Comparison of ENCODE assay signal across 20 cellular contexts in genomic region chr12:15722951-15723350, GRCh38.
A peak's percentile ranks its signal among the peaks of the same experiment; 100 is the strongest.
DNase-seq lines count a peak whose midpoint lies in the region; ATAC-seq and TF ChIP-seq lines count a peak whose summit lies in the region.
"Had no signal": no experiment of that assay in that cellular context is flagged by ENCODE, and none has a peak within 500 bp of the region (broad histone marks: within the 10 kb centered on the region; RNA-seq: fewer than 3 reads in every experiment).

No MANE protein-coding gene starts in this region.

- H3K23ac ChIP-seq in mesendoderm (ENCODE audit: low read length) = no peak overlapping the region

- H3K4me1 Mint-ChIP-seq in MCF 10A (ENCODE audit: insufficient read depth, unreplicated experiment) = peaks cover 51% of the 10 kb centered on the region
- H3K4me1 Mint-ChIP-seq: CD8-positive, alpha-beta memory T cell had no signal

- H3K4me1 ChIP-seq in mammary epithelial cell (ENCODE audit: insufficient read depth, low read length) (peaks cover 6% of the 10 kb centered on the region), mesendoderm (ENCODE audit: control insufficient read depth, low read depth, low read length) (no peaks in the 10 kb centered on the region), uterus (peaks cover 2 to 22% of the 10 kb centered on the region in 2 donors), sigmoid colon (peaks cover 0 to 76% (median 62%) of the 10 kb centered on the region in 4 donors)
- H3K4me1 ChIP-seq: BE2C had no signal

- in situ Hi-C loops in mammary epithelial cell (cut with MboI; ENCODE audit: low sequenced_read_pairs in 2 of 2) = no loop called here

- no peaks in the 10 kb centered on the region for H3K27me3 Mint-ChIP-seq in MCF 10A (ENCODE audit: insufficient read depth, unreplicated experiment)
- H3K27me3 Mint-ChIP-seq: CD4-positive, alpha-beta T cell had no signal

- no peak overlapping the region for H4K8ac ChIP-seq in mesendoderm (ENCODE audit: low read depth, low read length)

- no peak overlapping the region for H2BK120ac ChIP-seq in mesendoderm (ENCODE audit: low read depth, low read length)

- POLR2A ChIA-PET in MCF 10A (lab: Yijun Ruan, JAX) = interaction anchor here (0.9 to 1.0 kb wide), 2 partner anchors 11 to 48 kb away, joined by 3 read pairs; no protein-coding TSS in a partner anchor

- H3K4me2 ChIP-seq in mammary epithelial cell (ENCODE audit: insufficient read depth, low read depth, low read length) = no peak overlapping the region
- H3K4me2 ChIP-seq in mesendoderm (ENCODE audit: low read length) = no peak overlapping the region

- H3K27ac Mint-ChIP-seq in MCF 10A (ENCODE audit: low read depth, unreplicated experiment) = peak overlapping the region; percentile 80
- H3K27ac Mint-ChIP-seq: CD14-positive monocyte; CD4-positive, alpha-beta T cell; CD8-positive, alpha-beta memory T cell had no signal

- H3K9me3 Mint-ChIP-seq in MCF 10A (ENCODE audit: unreplicated experiment) = no peaks in the 10 kb centered on the region
- H3K9me3 Mint-ChIP-seq: CD14-positive monocyte; CD4-positive, alpha-beta T cell; CD8-positive, alpha-beta memory T cell had no signal

- H2BK15ac ChIP-seq in mesendoderm (replicated peaks; ENCODE audit: low read depth) = no peak overlapping the region

- no peaks in the 10 kb centered on the region for H3K79me1 ChIP-seq in mesendoderm (ENCODE audit: low read length)

- H3K4me3 Mint-ChIP-seq in MCF 10A (ENCODE audit: unreplicated experiment) = no peak overlapping the region
- H3K4me3 Mint-ChIP-seq: CD14-positive monocyte; CD4-positive, alpha-beta T cell; CD8-positive, alpha-beta memory T cell had no signal

- H3K36me3 ChIP-seq in mammary epithelial cell (ENCODE audit: insufficient read depth, low read length) = no peaks in the 10 kb centered on the region
- H3K36me3 ChIP-seq in mesendoderm (ENCODE audit: control insufficient read depth, insufficient read depth, low read length) = no peaks in the 10 kb centered on the region
- no peaks in the 10 kb centered on the region for H3K36me3 ChIP-seq in uterus
- no peaks in the 10 kb centered on the region for H3K36me3 ChIP-seq in sigmoid colon
- H3K36me3 ChIP-seq: BE2C; BLaER1 treated with 17β-estradiol and CSF1 and Interleukin-3, amounts not matched to agents 10 nM and 100 nM had no signal

- H3K27me3 ChIP-seq in mammary epithelial cell (ENCODE audit: insufficient read depth, low read length) (no peaks in the 10 kb centered on the region), mesendoderm (ENCODE audit: insufficient read depth, low read length, poor library complexity) (no peaks in the 10 kb centered on the region), uterus (no peaks in the 10 kb centered on the region), sigmoid colon (no peaks in the 10 kb centered on the region)
- H3K27me3 ChIP-seq: BLaER1 treated with 17β-estradiol and CSF1 and Interleukin-3, amounts not matched to agents 10 nM and 100 nM had no signal

- TF ChIP-seq POLR2A in uterus (IDR thresholded peaks at IDR 0.05) (no peak), sigmoid colon (IDR thresholded peaks at IDR 0.05) (no peak)

- H3K27ac ChIP-seq in mammary epithelial cell (ENCODE audit: insufficient read depth, low read depth, low read length) (no peak overlapping the region), mesendoderm (ENCODE audit: low read depth, low read length) (no peak overlapping the region), uterus (peak overlapping the region; percentile 20 to 65), sigmoid colon (no peak overlapping the region)
- H3K27ac ChIP-seq: 22Rv1, GM23248 had no signal

- H3K36me3 Mint-ChIP-seq in MCF 10A (ENCODE audit: insufficient read depth, unreplicated experiment) = no peaks in the 10 kb centered on the region
- H3K36me3 Mint-ChIP-seq: CD14-positive monocyte; CD8-positive, alpha-beta memory T cell had no signal

- H3K79me2 ChIP-seq in mammary epithelial cell (ENCODE audit: insufficient read depth, low read length) = peaks cover 36% of the 10 kb centered on the region
- no peaks in the 10 kb centered on the region for H3K79me2 ChIP-seq in mesendoderm (ENCODE audit: control insufficient read depth, insufficient read depth, low read length)

- BruUV-seq in MCF 10A (replicated peaks; lab: Mats Ljungman, UMichigan) (no TSS peak), mammary epithelial cell (replicated peaks; lab: Mats Ljungman, UMichigan) (no TSS peak)

- CTCF ChIA-PET in MCF 10A (lab: Yijun Ruan, JAX) = interaction anchor here (1.0 kb wide), 1 partner anchor 10 kb away, joined by 3 read pairs; no protein-coding TSS in a partner anchor
- CTCF ChIA-PET in mammary epithelial cell (lab: Charles Lee; ENCODE audit: low non-redundant PET) = no interaction called here

- H2BK5ac ChIP-seq in mesendoderm (ENCODE audit: low read length) = no peak overlapping the region

- H3K9ac ChIP-seq in mammary epithelial cell (ENCODE audit: insufficient read depth, low read length) = no peak overlapping the region
- no peak overlapping the region for H3K9ac ChIP-seq in mesendoderm (ENCODE audit: low read length)
- H3K9ac ChIP-seq: BLaER1 treated with 17β-estradiol and CSF1 and Interleukin-3, amounts not matched to agents 10 nM and 100 nM; GM23248 had no signal

- H3K56ac ChIP-seq in mesendoderm (ENCODE audit: low read length) = no peak overlapping the region

- H2AFZ ChIP-seq in mammary epithelial cell (ENCODE audit: low read depth, low read length) = no peak overlapping the region
- H2AFZ ChIP-seq: GM23248 had no signal

- peak overlapping the region; percentile 16 for H3K4ac ChIP-seq in mesendoderm (ENCODE audit: low read depth, low read length)

- intact Hi-C loops in MCF 10A (cut with micrococcal nuclease) (no loop called here), mammary epithelial cell (cut with micrococcal nuclease) (no loop called here), uterus (cut with DNase I; ENCODE audit: low total_unique reads) (no loop called here), sigmoid colon (cut with DNase I) (no loop called here)

- no peak for ATAC-seq in GM18511 (IDR thresholded peaks at IDR 0.05; ENCODE audit: unreplicated experiment)

- DNase-seq in MCF 10A (ENCODE audit: unreplicated experiment) (no peak), mammary epithelial cell (no peak), mesendoderm (no peak), uterus (no peak), sigmoid colon (no peak)
- DNase-seq: ACHN; AML-193; BE2C; CD4-positive, alpha-beta T cell; CD8-positive, alpha-beta memory T cell; DMS 273 treated with DMSO at 0.1 percent for 48 hours; DMS79 treated with DMSO at 0.1 percent for 48 hours; GF-D8; GM23248; H7; HCEC 1CT had no signal

- no peak overlapping the region for H2AK5ac ChIP-seq in mesendoderm (ENCODE audit: low read length)

- 100% methylated on average over 1 of the region's 1 CpG for WGBS in mammary epithelial cell (ENCODE audit: low coverage, missing lambda C conversion rate)
- WGBS in mesendoderm (ENCODE audit: extremely low coverage, insufficient coverage, low lambda C conversion rate) = no CpG with 5 or more reads among the region's 1 CpG
- 93 to 96% methylated on average over 1 of the region's 1 CpG for WGBS in sigmoid colon, 2 donors

- TF ChIP-seq EP300 in sigmoid colon (IDR thresholded peaks at IDR 0.05) = no peak

- H4K5ac ChIP-seq in mesendoderm (ENCODE audit: low read length) = no peak overlapping the region

- dilution Hi-C loops in mammary epithelial cell (cut with HindIII; ENCODE audit: low sequenced_read_pairs) = no loop called here

- TF ChIP-seq CTCF in MCF 10A (IDR thresholded peaks at IDR 0.05; ENCODE audit: unreplicated experiment) = no peak
- no peak for TF ChIP-seq CTCF in mammary epithelial cell (conservative IDR thresholded peaks at IDR 0.05 in 1 of 2, IDR thresholded peaks at IDR 0.05 in 1 of 2; ENCODE audit: extremely low read depth in 1 of 2, insufficient read depth in 1 of 2, low read depth in 1 of 2, low read length in 2 of 2)
- no peak for TF ChIP-seq CTCF in uterus (IDR thresholded peaks at IDR 0.05)
- no peak for TF ChIP-seq CTCF in sigmoid colon (IDR thresholded peaks at IDR 0.05)

- H4K20me1 ChIP-seq in mammary epithelial cell (ENCODE audit: insufficient read depth, low read length) = no peaks in the 10 kb centered on the region
- H4K20me1 ChIP-seq: BLaER1 treated with 17β-estradiol and CSF1 and Interleukin-3, amounts not matched to agents 10 nM and 100 nM had no signal

- H3K18ac ChIP-seq in mesendoderm (ENCODE audit: low read length) = no peak overlapping the region

- H3K9me3 ChIP-seq in mammary epithelial cell (replicated peaks; ENCODE audit: insufficient read depth, low read length) (no peaks in the 10 kb centered on the region), uterus (no peaks in the 10 kb centered on the region), sigmoid colon (no peaks in the 10 kb centered on the region)
- H3K9me3 ChIP-seq: BE2C; BLaER1 treated with 17β-estradiol and CSF1 and Interleukin-3, amounts not matched to agents 10 nM and 100 nM had no signal

- H3K4me3 ChIP-seq in mammary epithelial cell (replicated peaks in 1 of 3; ENCODE audit: insufficient read depth in 1 of 3, low read depth in 2 of 3, low read length in 3 of 3) (no peak overlapping the region), mesendoderm (ENCODE audit: low read length) (no peak overlapping the region), uterus (no peak overlapping the region), sigmoid colon (no peak overlapping the region)
- H3K4me3 ChIP-seq: BLaER1 treated with 17β-estradiol and CSF1 and Interleukin-3, amounts not matched to agents 10 nM and 100 nM; GM23248 had no signal

Comparison
In these comparisons a context has a peak if more than half of its experiments do, and no peak if none do; other contexts are left out.
1. H3K27ac ChIP-seq: peak in uterus (2 of 2); none in mammary epithelial cell (single experiment), mesendoderm (single experiment) and sigmoid colon (0 of 4).